In genomic region chr3:188090626-188091309, GRCh38 we compare ENCODE assay signal across 21 cellular contexts.
A peak's percentile ranks its signal among the peaks of the same experiment; 100 is the strongest.
DNase-seq lines count a peak whose midpoint lies in the region; TF ChIP-seq lines count a peak whose summit lies in the region.
"Had no signal": no experiment of that assay in that cellular context is flagged by ENCODE, and none has a peak within 500 bp of the region (broad histone marks: within the 10 kb centered on the region; RNA-seq: fewer than 3 reads in every experiment).

No MANE protein-coding gene starts in this region.

- H3K4me3 ChIP-seq in suprapubic skin = no peak overlapping the region
- H3K4me3 ChIP-seq: BLaER1, body of pancreas, lung, SJSA1 had no signal

- TF ChIP-seq POLR2A in suprapubic skin (IDR thresholded peaks at IDR 0.05) = no peak

- H3K27me3 ChIP-seq in suprapubic skin = no peaks in the 10 kb centered on the region
- H3K27me3 ChIP-seq: BLaER1, body of pancreas, neutrophil, SJSA1 had no signal

- H3K4me1 ChIP-seq in suprapubic skin = peaks cover 14% of the 10 kb centered on the region
- H3K4me1 ChIP-seq: body of pancreas had no signal

- TF ChIP-seq CTCF in suprapubic skin (IDR thresholded peaks at IDR 0.05) = no peak

- 86% methylated on average over 9 of the region's 10 CpGs for whole genome bisulfite sequencing in suprapubic skin

- H3K9me3 ChIP-seq in suprapubic skin = no peaks in the 10 kb centered on the region
- H3K9me3 ChIP-seq: body of pancreas, neutrophil, SJSA1 had no signal

- peak overlapping the region; percentile 8 for H3K27ac ChIP-seq in suprapubic skin
- H3K27ac ChIP-seq: BLaER1, body of pancreas, neutrophil, SJSA1, WERI-Rb-1 had no signal

- TF ChIP-seq EP300 in suprapubic skin (IDR thresholded peaks at IDR 0.05) = no peak

- no peaks in the 10 kb centered on the region for H3K36me3 ChIP-seq in suprapubic skin
- H3K36me3 ChIP-seq: BLaER1, neutrophil, SJSA1, WERI-Rb-1 had no signal

- DNase-seq in NCI-H146 (lab: John Stamatoyannopoulos, UW) (peak; percentile 49), NCI-H146 treated with DMSO at 0.1 percent for 48 hours (lab: John Stamatoyannopoulos, UW; ENCODE audit: unreplicated experiment) (no peak), NCI-H2029 treated with DMSO at 0.1 percent for 48 hours (lab: John Stamatoyannopoulos, UW) (peak; percentile 6), NCI-H774 (lab: John Stamatoyannopoulos, UW) (peak; percentile 91), suprapubic skin (ENCODE audit: low spot score in 2 of 2) (no peak), medulla oblongata (ENCODE audit: extremely low spot score) (no peak), AG20443 (ENCODE audit: low spot score) (no peak)
- DNase-seq in stimulated activated CD4-positive, alpha-beta T cell treated with anti-CD3 and anti-CD28 coated beads, Interleukin-12 subunit alpha, Interleukin-12 subunit beta, amount 100 ng/mL, for 4 hours = no peak
- DNase-seq: activated CD4-positive, alpha-beta T cell treated with anti-CD3 and anti-CD28 coated beads, Interleukin-2, amount 50 U/mL, for 1 hour; body of pancreas; Calu3; effector CD8-positive, alpha-beta T cell; hippocampal formation; KBM-7; stimulated activated CD4-positive, alpha-beta T cell treated with anti-CD3 and anti-CD28 coated beads, Interleukin-4, amount 100 ng/mL, for 24 hours; T-helper 17 cell; WERI-Rb-1 had no signal

Comparison
In these comparisons a context has a peak if more than half of its experiments do, and no peak if none do; other contexts are left out.
1. DNase-seq: peak in NCI-H146 (single experiment), NCI-H2029 treated with DMSO at 0.1 percent for 48 hours (single experiment) and NCI-H774 (single experiment); none in NCI-H146 treated with DMSO at 0.1 percent for 48 hours (single experiment), suprapubic skin (0 of 2), stimulated activated CD4-positive, alpha-beta T cell treated with anti-CD3 and anti-CD28 coated beads, Interleukin-12 subunit alpha, Interleukin-12 subunit beta, amount 100 ng/mL, for 4 hours (single experiment), medulla oblongata (single experiment) and AG20443 (single experiment).